Comparison of ENCODE assay signal across 22 cellular contexts in genomic region chr11:11894486-11894885, GRCh38.
"Had no signal": no experiment of that assay in that cellular context is flagged by ENCODE, and none has a peak within 500 bp of the region (broad histone marks: within the 10 kb centered on the region; RNA-seq: fewer than 3 reads in every experiment).

No MANE protein-coding gene starts in this region.

- DNase-seq: activated CD4-positive, alpha-beta memory T cell treated with anti-CD3 and anti-CD28 coated beads, Interleukin-2, amount 10 ng/mL, durations not matched to agents 7 days and 5 days; activated CD4-positive, alpha-beta T cell treated with anti-CD3 and anti-CD28 coated beads for 48 hours; activated effector memory CD4-positive, alpha-beta T cell treated with anti-CD3 and anti-CD28 coated beads, Interleukin-2, amount 50 U/mL, for 16 hours; activated naive CD4-positive, alpha-beta T cell treated with anti-CD3 and anti-CD28 coated beads, Interleukin-2, amount 50 U/mL, for 16 hours; activated T-cell treated with anti-CD3 and anti-CD28 coated beads, Interleukin-2, amount 50 U/mL, for 72 hours; anterior cingulate cortex; cerebellar nuclear complex; effector CD8-positive, alpha-beta T cell; foreskin keratinocyte; glutamatergic neuron; left ventricle myocardium inferior; midbrain; natural killer cell; ovary; spleen; stimulated activated CD4-positive, alpha-beta T cell treated with anti-CD3 and anti-CD28 coated beads, Interleukin-4, amount 100 ng/mL, for 24 hours; stimulated activated naive CD4-positive, alpha-beta T cell treated with Interleukin-2 at 50 U/mL for 16 hours had no signal

- H3K36me3 Mint-ChIP-seq: natural killer cell had no signal

- H3K4me1 ChIP-seq: foreskin keratinocyte, prostate gland, spleen had no signal

- H3K36me3 ChIP-seq: ovary, prostate gland, thoracic aorta had no signal

- H2AFZ ChIP-seq: hepatocyte had no signal

- H3K27me3 ChIP-seq: foreskin keratinocyte, hepatocyte, ovary, spleen had no signal

- H3K27ac ChIP-seq: foreskin keratinocyte, hepatocyte, left ventricle myocardium inferior, ovary, prostate gland, spleen, thoracic aorta had no signal

- H3K9me3 Mint-ChIP-seq: activated CD4-positive, alpha-beta memory T cell treated with anti-CD3 and anti-CD28 coated beads, Interleukin-2, amount 10 ng/mL, durations not matched to agents 7 days and 5 days; activated T-cell treated with anti-CD3 and anti-CD28 coated beads, Interleukin-2, amount 50 U/mL, for 72 hours; dendritic cell treated with granulocyte-macrophage colony-stimulating factor and Interleukin-4, amounts not matched to agents 40 ng/mL and 50 ng/mL, for 4 days; natural killer cell; type B pancreatic cell had no signal

- H3K9me3 ChIP-seq: left ventricle myocardium inferior, ovary, prostate gland, spleen, thoracic aorta had no signal

- ATAC-seq: activated T-cell treated with anti-CD3 and anti-CD28 coated beads, Interleukin-2, amount 50 U/mL, for 72 hours; foreskin keratinocyte; natural killer cell had no signal

- H3K4me2 ChIP-seq: hepatocyte had no signal

- H3K4me3 ChIP-seq: hepatocyte, left ventricle myocardium inferior, ovary, prostate gland, spleen, thoracic aorta had no signal

- H3K27ac Mint-ChIP-seq: activated CD4-positive, alpha-beta memory T cell treated with anti-CD3 and anti-CD28 coated beads, Interleukin-2, amount 10 ng/mL, durations not matched to agents 7 days and 5 days; activated T-cell treated with anti-CD3 and anti-CD28 coated beads, Interleukin-2, amount 50 U/mL, for 72 hours; dendritic cell treated with granulocyte-macrophage colony-stimulating factor and Interleukin-4, amounts not matched to agents 40 ng/mL and 50 ng/mL, for 4 days; natural killer cell; type B pancreatic cell had no signal
